ENCODE assay signal across 18 cellular contexts in genomic region chr22:19228174-19228573, GRCh38. TPM values are rescaled to one million over a fixed set of nuclear protein-coding genes. Genes with fewer than 3 reads are reported as not detected.
A peak's percentile ranks its signal among the peaks of the same experiment; 100 is the strongest.
DNase-seq lines count a peak whose midpoint lies in the region; ATAC-seq and TF ChIP-seq lines count a peak whose summit lies in the region.
"Had no signal": no experiment of that assay in that cellular context is flagged by ENCODE, and none has a peak within 500 bp of the region (broad histone marks: within the 10 kb centered on the region; RNA-seq: fewer than 3 reads in every experiment).

No MANE protein-coding gene starts in this region.

- H3K9me3 ChIP-seq in testis, result no peaks in the 10 kb centered on the region
- H3K9me3 ChIP-seq: A549 had no signal

- TF ChIP-seq POLR2A in testis (IDR thresholded peaks at IDR 0.05), result no peak

- peak overlapping the region; percentile 48 for H3K27ac Mint-ChIP-seq in activated naive CD8-positive, alpha-beta T cell treated with anti-CD3 and anti-CD28 coated beads for 36 hours
- H3K27ac Mint-ChIP-seq in activated naive CD8-positive, alpha-beta T cell treated with anti-CD3 and anti-CD28 coated beads, Interleukin-2, amount 50 U/mL, for 24 hours, result no peak overlapping the region
- no peak overlapping the region for H3K27ac Mint-ChIP-seq in activated CD4-positive, alpha-beta T cell treated with anti-CD3 and anti-CD28 coated beads for 36 hours
- H3K27ac Mint-ChIP-seq: B cell; CD8-positive, alpha-beta T cell; GM23338 had no signal

- H3K4me1 ChIP-seq in testis, result no peaks in the 10 kb centered on the region
- H3K4me1 ChIP-seq: A549 had no signal

- no peaks in the 10 kb centered on the region for H3K36me3 Mint-ChIP-seq in activated naive CD8-positive, alpha-beta T cell treated with anti-CD3 and anti-CD28 coated beads for 36 hours
- H3K36me3 Mint-ChIP-seq in activated naive CD8-positive, alpha-beta T cell treated with anti-CD3 and anti-CD28 coated beads, Interleukin-2, amount 50 U/mL, for 24 hours (ENCODE audit: low read depth), result no peaks in the 10 kb centered on the region
- no peaks in the 10 kb centered on the region for H3K36me3 Mint-ChIP-seq in activated CD4-positive, alpha-beta T cell treated with anti-CD3 and anti-CD28 coated beads for 36 hours (ENCODE audit: low read depth)
- H3K36me3 Mint-ChIP-seq: CD8-positive, alpha-beta T cell had no signal

- ATAC-seq in activated naive CD8-positive, alpha-beta T cell treated with anti-CD3 and anti-CD28 coated beads, Interleukin-2, amount 50 U/mL, for 24 hours, result no peak
- no peak for ATAC-seq in activated CD4-positive, alpha-beta T cell treated with anti-CD3 and anti-CD28 coated beads for 36 hours
- ATAC-seq: A549; CD8-positive, alpha-beta T cell; GM23338 had no signal

- 54 to 69% methylated on average over 4 of the region's 4 CpGs for WGBS in testis, 2 donors

- intact Hi-C loops in testis (cut with DNase I; ENCODE audit: low total_unique reads), result no loop called here
- intact Hi-C loops in activated CD4-positive, alpha-beta T cell treated with anti-CD3 and anti-CD28 coated beads for 36 hours (cut with DNase I, micrococcal nuclease), result no loop called here

- no peaks in the 10 kb centered on the region for H3K4me1 Mint-ChIP-seq in activated naive CD8-positive, alpha-beta T cell treated with anti-CD3 and anti-CD28 coated beads for 36 hours
- no peaks in the 10 kb centered on the region for H3K4me1 Mint-ChIP-seq in activated naive CD8-positive, alpha-beta T cell treated with anti-CD3 and anti-CD28 coated beads, Interleukin-2, amount 50 U/mL, for 24 hours
- H3K4me1 Mint-ChIP-seq in activated CD4-positive, alpha-beta T cell treated with anti-CD3 and anti-CD28 coated beads for 36 hours, result no peaks in the 10 kb centered on the region
- H3K4me1 Mint-ChIP-seq: B cell, GM23338 had no signal

- H3K4me3 ChIP-seq in testis, result no peak overlapping the region
- H3K4me3 ChIP-seq: A549; BLaER1 treated with 17β-estradiol and CSF1 and Interleukin-3, amounts not matched to agents 10 nM and 100 nM; GM23338 had no signal

- no peaks in the 10 kb centered on the region for H3K9me3 Mint-ChIP-seq in activated naive CD8-positive, alpha-beta T cell treated with anti-CD3 and anti-CD28 coated beads for 36 hours
- H3K9me3 Mint-ChIP-seq in activated naive CD8-positive, alpha-beta T cell treated with anti-CD3 and anti-CD28 coated beads, Interleukin-2, amount 50 U/mL, for 24 hours, result no peaks in the 10 kb centered on the region
- H3K9me3 Mint-ChIP-seq in activated CD4-positive, alpha-beta T cell treated with anti-CD3 and anti-CD28 coated beads for 36 hours (ENCODE audit: low read depth), result no peaks in the 10 kb centered on the region
- H3K9me3 Mint-ChIP-seq: CD8-positive, alpha-beta T cell; GM23338 had no signal

- no peaks in the 10 kb centered on the region for H3K27me3 ChIP-seq in testis
- H3K27me3 ChIP-seq: BLaER1 treated with 17β-estradiol and CSF1 and Interleukin-3, amounts not matched to agents 10 nM and 100 nM had no signal

- CTCF ChIA-PET in activated CD4-positive, alpha-beta T cell treated with anti-CD3 and anti-CD28 coated beads for 36 hours (lab: Charles Lee), result no interaction called here

- no peaks in the 10 kb centered on the region for H3K27me3 Mint-ChIP-seq in activated naive CD8-positive, alpha-beta T cell treated with anti-CD3 and anti-CD28 coated beads for 36 hours
- no peaks in the 10 kb centered on the region for H3K27me3 Mint-ChIP-seq in activated naive CD8-positive, alpha-beta T cell treated with anti-CD3 and anti-CD28 coated beads, Interleukin-2, amount 50 U/mL, for 24 hours
- no peaks in the 10 kb centered on the region for H3K27me3 Mint-ChIP-seq in activated CD4-positive, alpha-beta T cell treated with anti-CD3 and anti-CD28 coated beads for 36 hours

- no peak for DNase-seq in activated naive CD8-positive, alpha-beta T cell treated with anti-CD3 and anti-CD28 coated beads for 36 hours
- DNase-seq in activated naive CD8-positive, alpha-beta T cell treated with anti-CD3 and anti-CD28 coated beads, Interleukin-2, amount 50 U/mL, for 24 hours, result no peak
- peak; percentile 33 for DNase-seq in Ammon's horn (ENCODE audit: low spot score)
- peak; percentile 57 for DNase-seq in medulla oblongata (ENCODE audit: extremely low spot score)
- DNase-seq in testis, result peak; percentile 42
- no peak for DNase-seq in activated CD4-positive, alpha-beta T cell treated with anti-CD3 and anti-CD28 coated beads for 36 hours
- DNase-seq in NCI-H510A (lab: John Stamatoyannopoulos, UW), result no peak
- DNase-seq: Calu3; CD8-positive, alpha-beta T cell; DMS79 treated with DMSO at 0.1 percent for 48 hours; GF-D8; HCEC 1CT had no signal

- H3K36me3 ChIP-seq in testis (ENCODE audit: low read depth, missing control alignments), result no peaks in the 10 kb centered on the region

- TF ChIP-seq CTCF in testis (IDR thresholded peaks at IDR 0.05), result no peak

- POLR2A ChIA-PET in activated CD4-positive, alpha-beta T cell treated with anti-CD3 and anti-CD28 coated beads for 36 hours (lab: Charles Lee), result no interaction called here

- no peak overlapping the region for H3K27ac ChIP-seq in testis
- H3K27ac ChIP-seq: 22Rv1; A549; BLaER1 treated with 17β-estradiol and CSF1 and Interleukin-3, amounts not matched to agents 10 nM and 100 nM; HL-60 had no signal

- H3K4me3 Mint-ChIP-seq in activated naive CD8-positive, alpha-beta T cell treated with anti-CD3 and anti-CD28 coated beads for 36 hours, result no peak overlapping the region
- no peak overlapping the region for H3K4me3 Mint-ChIP-seq in activated naive CD8-positive, alpha-beta T cell treated with anti-CD3 and anti-CD28 coated beads, Interleukin-2, amount 50 U/mL, for 24 hours
- H3K4me3 Mint-ChIP-seq in activated CD4-positive, alpha-beta T cell treated with anti-CD3 and anti-CD28 coated beads for 36 hours, result no peak overlapping the region
- H3K4me3 Mint-ChIP-seq: B cell; CD8-positive, alpha-beta T cell; GM23338 had no signal

RNA-seq across cellular contexts. Expression of gene SLC25A1, which starts 49.6 kb away (rescaled TPM):
- total RNA-seq in activated naive CD8-positive, alpha-beta T cell treated with anti-CD3 and anti-CD28 coated beads for 36 hours, result 10 to 100 TPM; 47.9 to 53.8 TPM
- 10 to 100 TPM; 61.7 to 64.9 TPM for total RNA-seq in testis
- 56.0 TPM for polyA plus RNA-seq in testis (ENCODE audit: insufficient read depth, low read depth, low replicate concordance)
- 10 to 100 TPM; 48.5 to 52.8 TPM for total RNA-seq in activated CD4-positive, alpha-beta T cell treated with anti-CD3 and anti-CD28 coated beads for 36 hours

Comparison
In these comparisons a context has a peak if more than half of its experiments do, and no peak if none do; other contexts are left out.
1. DNase-seq: peak in Ammon's horn (single experiment), medulla oblongata (single experiment) and testis (single experiment); none in activated naive CD8-positive, alpha-beta T cell treated with anti-CD3 and anti-CD28 coated beads for 36 hours (single experiment), activated naive CD8-positive, alpha-beta T cell treated with anti-CD3 and anti-CD28 coated beads, Interleukin-2, amount 50 U/mL, for 24 hours (single experiment), activated CD4-positive, alpha-beta T cell treated with anti-CD3 and anti-CD28 coated beads for 36 hours (single experiment) and NCI-H510A (single experiment).